16 cellular contexts compared by ENCODE assay signal in the genomic region with DNA sequence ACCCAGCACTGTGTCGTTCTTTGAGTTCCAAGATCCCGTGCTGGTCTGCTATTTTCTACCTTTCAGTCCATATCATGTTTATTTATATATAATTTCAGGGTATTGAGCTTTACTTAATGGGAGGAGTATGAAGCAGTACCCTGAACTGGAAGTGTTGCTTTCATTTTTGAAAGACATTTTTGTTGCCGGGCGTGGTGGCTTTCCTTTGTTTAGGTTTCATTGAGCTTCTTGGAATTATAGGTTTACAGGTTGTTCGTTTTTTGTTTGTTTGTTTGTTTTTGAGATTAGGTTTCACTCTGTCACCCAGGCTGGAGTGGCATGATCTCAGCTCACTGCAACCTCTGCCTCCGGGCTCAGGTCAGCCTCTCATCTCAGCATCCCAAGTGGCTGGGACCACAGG.
"Had no signal": no experiment of that assay in that cellular context is flagged by ENCODE, and none has a peak within 500 bp of the region (broad histone marks: within the 10 kb centered on the region; RNA-seq: fewer than 3 reads in every experiment).

No MANE protein-coding gene starts in this region.

- H3K9me3 ChIP-seq: right atrium auricular region, SK-N-SH, tibial nerve had no signal

- H3K4me3 Mint-ChIP-seq: dendritic cell treated with granulocyte-macrophage colony-stimulating factor and Interleukin-4, amounts not matched to agents 40 ng/mL and 50 ng/mL, for 4 days; stimulated activated naive B cell treated with anti-CD40 and anti-IgM and Interleukin-4, amounts not matched to agents 10 μg/mL and 1 μg/mL and 100 μg/mL, for 72 hours had no signal

- H3K4me1 ChIP-seq: right atrium auricular region, tibial nerve had no signal

- ATAC-seq: activated naive CD4-positive, alpha-beta T cell treated with anti-CD3 and anti-CD28 coated beads, Interleukin-2, amount 50 U/mL, for 72 hours; naive thymus-derived CD4-positive, alpha-beta T cell; stimulated activated naive B cell treated with anti-CD40 and anti-IgM and Interleukin-4, amounts not matched to agents 10 μg/mL and 1 μg/mL and 100 μg/mL, for 72 hours had no signal

- H3K27ac ChIP-seq: brain microvascular endothelial cell, hepatocyte, right atrium auricular region, tibial nerve had no signal

- DNase-seq: activated CD4-positive, CD25-positive, alpha-beta regulatory T cell; activated CD8-positive, alpha-beta memory T cell treated with anti-CD3 and anti-CD28 coated beads, Interleukin-2, amount 50 U/mL, for 4 hours; brain microvascular endothelial cell; cerebellar nuclear complex; midbrain; naive thymus-derived CD4-positive, alpha-beta T cell; SK-N-SH; stimulated activated naive B cell treated with anti-CD40 and anti-IgM and Interleukin-4, amounts not matched to agents 10 μg/mL and 1 μg/mL and 100 μg/mL, for 72 hours had no signal

- H3K4me3 ChIP-seq: hepatocyte, lung, right atrium auricular region, smooth muscle cell, tibial nerve had no signal

- H3K36me3 ChIP-seq: brain microvascular endothelial cell, right atrium auricular region had no signal

- H3K27ac Mint-ChIP-seq: activated naive CD4-positive, alpha-beta T cell treated with anti-CD3 and anti-CD28 coated beads, Interleukin-2, amount 50 U/mL, for 72 hours; activated T-helper 2 cell treated with anti-CD3 and anti-CD28 coated beads, Interferon-gamma antibody, Interleukin-2, Interleukin-4, amounts not matched to agents 10 μg/mL and 5 μg/mL and 100 μg/mL, durations not matched to agents 14 hours and 24 hours and 36 hours; dendritic cell treated with granulocyte-macrophage colony-stimulating factor and Interleukin-4, amounts not matched to agents 40 ng/mL and 50 ng/mL, for 4 days; stimulated activated naive B cell treated with anti-CD40 and anti-IgM and Interleukin-4, amounts not matched to agents 10 μg/mL and 1 μg/mL and 100 μg/mL, for 72 hours had no signal

- H3K27me3 Mint-ChIP-seq: dendritic cell treated with granulocyte-macrophage colony-stimulating factor and Interleukin-4, amounts not matched to agents 40 ng/mL and 50 ng/mL, for 4 days; naive thymus-derived CD4-positive, alpha-beta T cell; stimulated activated naive B cell treated with anti-CD40 and anti-IgM and Interleukin-4, amounts not matched to agents 10 μg/mL and 1 μg/mL and 100 μg/mL, for 72 hours had no signal
